In the genomic region with DNA sequence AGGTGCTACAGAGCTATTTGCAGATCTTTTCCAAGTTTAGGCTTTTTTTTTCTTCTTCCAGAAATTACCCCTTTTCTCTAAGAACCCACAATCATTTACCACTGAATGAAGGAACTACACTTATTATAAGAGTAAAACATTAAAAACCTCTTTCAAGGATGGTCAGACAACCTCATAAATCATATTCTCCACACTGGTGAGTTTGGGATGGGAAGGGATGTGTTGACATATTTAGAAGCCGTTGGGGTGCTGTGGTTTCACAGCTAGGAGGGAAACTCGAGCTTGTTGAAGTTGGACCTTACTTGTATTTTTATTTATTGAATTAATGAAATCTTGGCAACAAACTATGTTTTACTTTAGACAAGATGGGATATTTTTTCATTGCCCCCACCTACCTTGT, we compare ENCODE assay signal across 28 cellular contexts.
"Had no signal": no experiment of that assay in that cellular context is flagged by ENCODE, and none has a peak within 500 bp of the region (broad histone marks: within the 10 kb centered on the region; RNA-seq: fewer than 3 reads in every experiment).

No MANE protein-coding gene starts in this region.

- H3K36me3 Mint-ChIP-seq: natural killer cell; stimulated activated memory B cell treated with anti-CD40 and anti-IgM and Interleukin-4, amounts not matched to agents 10 μg/mL and 1 μg/mL and 100 μg/mL, for 72 hours had no signal

- DNase-seq: hypothalamus; immature natural killer cell; kidney; left colon; left ventricle myocardium inferior; mesendoderm; naive B cell; natural killer cell; nephron progenitor cell; pancreas; posterior cingulate gyrus; retina; right cardiac atrium; stimulated activated CD4-positive, alpha-beta T cell treated with anti-CD3 and anti-CD28 coated beads, Interleukin-12 subunit alpha, Interleukin-12 subunit beta, amount 100 ng/mL, for 4 hours; stimulated activated CD4-positive, alpha-beta T cell treated with anti-CD3 and anti-CD28 coated beads, Interleukin-15, amount 100 ng/mL, for 24 hours; stimulated activated CD4-positive, alpha-beta T cell treated with anti-CD3 and anti-CD28 coated beads, Interleukin-2, amount 100 ng/mL, for 24 hours; stimulated activated CD4-positive, alpha-beta T cell treated with anti-CD3 and anti-CD28 coated beads, Interleukin-4, amount 100 ng/mL, for 1 hour; stimulated activated naive CD4-positive, alpha-beta T cell treated with Interleukin-2 at 50 U/mL for 16 hours; stimulated activated naive CD8-positive, alpha-beta T cell treated with anti-CD3 and anti-CD28 coated beads, Interleukin-15, amount 100 ng/mL, for 72 hours; substantia nigra; upper lobe of left lung had no signal

- H3K36me3 ChIP-seq: left ventricle myocardium inferior, pancreas, prostate gland, tibial nerve, upper lobe of left lung, vagina had no signal

- H3K27me3 Mint-ChIP-seq: stimulated activated memory B cell treated with anti-CD40 and anti-IgM and Interleukin-4, amounts not matched to agents 10 μg/mL and 1 μg/mL and 100 μg/mL, for 72 hours; stimulated activated naive CD8-positive, alpha-beta T cell treated with anti-CD3 and anti-CD28 coated beads, Interleukin-15, amount 100 ng/mL, for 72 hours had no signal

- H3K27ac Mint-ChIP-seq: immature natural killer cell; mesothelial cell of epicardium; naive B cell; natural killer cell; stimulated activated memory B cell treated with anti-CD40 and anti-IgM and Interleukin-4, amounts not matched to agents 10 μg/mL and 1 μg/mL and 100 μg/mL, for 72 hours; stimulated activated naive CD8-positive, alpha-beta T cell treated with anti-CD3 and anti-CD28 coated beads, Interleukin-15, amount 100 ng/mL, for 72 hours had no signal

- H3K4me3 Mint-ChIP-seq: immature natural killer cell; mesothelial cell of epicardium; naive B cell; natural killer cell; stimulated activated memory B cell treated with anti-CD40 and anti-IgM and Interleukin-4, amounts not matched to agents 10 μg/mL and 1 μg/mL and 100 μg/mL, for 72 hours; stimulated activated naive CD8-positive, alpha-beta T cell treated with anti-CD3 and anti-CD28 coated beads, Interleukin-15, amount 100 ng/mL, for 72 hours had no signal

- H3K4me1 Mint-ChIP-seq: immature natural killer cell; naive B cell; natural killer cell; stimulated activated memory B cell treated with anti-CD40 and anti-IgM and Interleukin-4, amounts not matched to agents 10 μg/mL and 1 μg/mL and 100 μg/mL, for 72 hours; stimulated activated naive CD8-positive, alpha-beta T cell treated with anti-CD3 and anti-CD28 coated beads, Interleukin-15, amount 100 ng/mL, for 72 hours had no signal

- H3K27ac ChIP-seq: left ventricle myocardium inferior, pancreas, prostate gland, skin epidermis, tibial nerve, upper lobe of left lung, vagina had no signal

- H3K9me3 ChIP-seq: pancreas, prostate gland, vagina had no signal

- H3K4me3 ChIP-seq: left ventricle myocardium inferior, lung, pancreas, prostate gland, skin epidermis, tibial nerve, upper lobe of left lung, vagina had no signal
